In genomic region chr13:20716951-20717350, GRCh38 we compare ENCODE assay signal across 18 cellular contexts. TPM values are rescaled to one million over a fixed set of nuclear protein-coding genes. Genes with fewer than 3 reads are reported as not detected.
DNase-seq lines count a peak whose midpoint lies in the region; ATAC-seq and TF ChIP-seq lines count a peak whose summit lies in the region.
"Had no signal": no experiment of that assay in that cellular context is flagged by ENCODE, and none has a peak within 500 bp of the region (broad histone marks: within the 10 kb centered on the region; RNA-seq: fewer than 3 reads in every experiment).

No MANE protein-coding gene starts in this region.

- peaks cover 10% of the 10 kb centered on the region for H3K4me1 Mint-ChIP-seq in activated CD8-positive, alpha-beta memory T cell treated with anti-CD3 and anti-CD28 coated beads, Interleukin-2, amount 10 ng/mL, durations not matched to agents 7 days and 5 days

- ATAC-seq in activated CD8-positive, alpha-beta memory T cell treated with anti-CD3 and anti-CD28 coated beads, Interleukin-2, amount 10 ng/mL, durations not matched to agents 7 days and 5 days = no peak
- ATAC-seq: effector memory CD8-positive, alpha-beta T cell had no signal

- no peak overlapping the region for H3K27ac ChIP-seq in RWPE1
- H3K27ac ChIP-seq: left ventricle myocardium inferior, ovary, PC-9, tibial artery had no signal

- H3K27me3 Mint-ChIP-seq in activated CD8-positive, alpha-beta memory T cell treated with anti-CD3 and anti-CD28 coated beads, Interleukin-2, amount 10 ng/mL, durations not matched to agents 7 days and 5 days = peaks cover 26% of the 10 kb centered on the region

- DNase-seq in ELF-1 (ENCODE audit: low read depth, low spot score) (peak; percentile 93), NCI-H146 (lab: John Stamatoyannopoulos, UW) (peak; percentile 46), astrocyte of the hippocampus (ENCODE audit: low read depth, low spot score) (peak; percentile 47), myocyte (ENCODE audit: low read depth) (peak; percentile 86), RWPE1 (ENCODE audit: low spot score) (no peak), kidney tubule cell (ENCODE audit: low spot score) (no peak), superior temporal gyrus (ENCODE audit: extremely low spot score) (no peak)
- no peak for DNase-seq in activated CD8-positive, alpha-beta memory T cell treated with anti-CD3 and anti-CD28 coated beads, Interleukin-2, amount 10 ng/mL, durations not matched to agents 7 days and 5 days
- DNase-seq: activated CD4-positive, alpha-beta T cell treated with anti-CD3 and anti-CD28 coated beads, Interleukin-2, amount 50 U/mL, for 4 hours; activated naive CD8-positive, alpha-beta T cell treated with anti-CD3 and anti-CD28 coated beads for 36 hours; activated T-cell treated with anti-CD3 and anti-CD28 coated beads, Interleukin-2, amount 50 U/mL, for 24 hours; effector memory CD8-positive, alpha-beta T cell; hypothalamus; left ventricle myocardium inferior; ovary; PC-9; SK-N-SH had no signal

- CTCF ChIA-PET in RWPE1 (lab: Yijun Ruan, JAX) = interaction anchor here (0.8 kb wide), 1 partner anchor 208 kb away, joined by 3 read pairs; no protein-coding TSS in a partner anchor
- CTCF ChIA-PET in activated CD8-positive, alpha-beta memory T cell treated with anti-CD3 and anti-CD28 coated beads, Interleukin-2, amount 10 ng/mL, durations not matched to agents 7 days and 5 days (lab: Charles Lee) = interaction anchor here (0.9 to 1.8 kb wide), 3 partner anchors 14 to 208 kb away, joined by 3 to 6 read pairs (median 4); no protein-coding TSS in a partner anchor

- no peaks in the 10 kb centered on the region for H3K36me3 Mint-ChIP-seq in activated CD8-positive, alpha-beta memory T cell treated with anti-CD3 and anti-CD28 coated beads, Interleukin-2, amount 10 ng/mL, durations not matched to agents 7 days and 5 days
- H3K36me3 Mint-ChIP-seq: activated naive CD8-positive, alpha-beta T cell treated with anti-CD3 and anti-CD28 coated beads for 36 hours had no signal

- H3K27ac Mint-ChIP-seq in activated CD8-positive, alpha-beta memory T cell treated with anti-CD3 and anti-CD28 coated beads, Interleukin-2, amount 10 ng/mL, durations not matched to agents 7 days and 5 days = no peak overlapping the region
- H3K27ac Mint-ChIP-seq: activated naive CD8-positive, alpha-beta T cell treated with anti-CD3 and anti-CD28 coated beads for 36 hours; activated T-cell treated with anti-CD3 and anti-CD28 coated beads, Interleukin-2, amount 50 U/mL, for 24 hours; effector memory CD8-positive, alpha-beta T cell had no signal

- H3K4me3 Mint-ChIP-seq in activated CD8-positive, alpha-beta memory T cell treated with anti-CD3 and anti-CD28 coated beads, Interleukin-2, amount 10 ng/mL, durations not matched to agents 7 days and 5 days = no peak overlapping the region
- H3K4me3 Mint-ChIP-seq: activated naive CD8-positive, alpha-beta T cell treated with anti-CD3 and anti-CD28 coated beads for 36 hours; activated T-cell treated with anti-CD3 and anti-CD28 coated beads, Interleukin-2, amount 50 U/mL, for 24 hours; effector memory CD8-positive, alpha-beta T cell had no signal

- H3K9me3 Mint-ChIP-seq in activated CD8-positive, alpha-beta memory T cell treated with anti-CD3 and anti-CD28 coated beads, Interleukin-2, amount 10 ng/mL, durations not matched to agents 7 days and 5 days (ENCODE audit: low read depth) = no peaks in the 10 kb centered on the region
- H3K9me3 Mint-ChIP-seq: activated naive CD8-positive, alpha-beta T cell treated with anti-CD3 and anti-CD28 coated beads for 36 hours; activated T-cell treated with anti-CD3 and anti-CD28 coated beads, Interleukin-2, amount 50 U/mL, for 24 hours; effector memory CD8-positive, alpha-beta T cell had no signal

- POLR2A ChIA-PET in RWPE1 (lab: Yijun Ruan, JAX; ENCODE audit: low non-redundant PET) = no interaction called here

- TF ChIP-seq CTCF in RWPE1 (conservative IDR thresholded peaks at IDR 0.05; ENCODE audit: low read depth) = no peak

RNA-seq across cellular contexts. Expression of gene IL17D, which starts 13.5 kb away (rescaled TPM):
- 6.4 and 6.9 TPM in 2 replicates for total RNA-seq in myocyte
- 6.9 TPM for polyA plus RNA-seq in myocyte (2012)
- total RNA-seq in activated CD8-positive, alpha-beta memory T cell treated with anti-CD3 and anti-CD28 coated beads, Interleukin-2, amount 10 ng/mL, durations not matched to agents 7 days and 5 days = under 1 TPM; 0.15 to 0.37 TPM

RNA-seq across cellular contexts. Expression of gene EEF1AKMT1, which starts 56.8 kb away (rescaled TPM):
- 10.7 and 12.2 TPM in 2 replicates for total RNA-seq in myocyte
- 13.4 TPM for polyA plus RNA-seq in myocyte (2012)
- total RNA-seq in activated CD8-positive, alpha-beta memory T cell treated with anti-CD3 and anti-CD28 coated beads, Interleukin-2, amount 10 ng/mL, durations not matched to agents 7 days and 5 days = 10 to 100 TPM in 1 of 2 experiments, 1 to 10 TPM in 1; 7.5 to 10.6 TPM

Comparison
In these comparisons a context has a peak if more than half of its experiments do, and no peak if none do; other contexts are left out.
1. DNase-seq: peak in ELF-1 (single experiment), NCI-H146 (single experiment), astrocyte of the hippocampus (single experiment) and myocyte (single experiment); none in RWPE1 (single experiment), activated CD8-positive, alpha-beta memory T cell treated with anti-CD3 and anti-CD28 coated beads, Interleukin-2, amount 10 ng/mL, durations not matched to agents 7 days and 5 days (single experiment), kidney tubule cell (single experiment) and superior temporal gyrus (single experiment).